In the genomic region with DNA sequence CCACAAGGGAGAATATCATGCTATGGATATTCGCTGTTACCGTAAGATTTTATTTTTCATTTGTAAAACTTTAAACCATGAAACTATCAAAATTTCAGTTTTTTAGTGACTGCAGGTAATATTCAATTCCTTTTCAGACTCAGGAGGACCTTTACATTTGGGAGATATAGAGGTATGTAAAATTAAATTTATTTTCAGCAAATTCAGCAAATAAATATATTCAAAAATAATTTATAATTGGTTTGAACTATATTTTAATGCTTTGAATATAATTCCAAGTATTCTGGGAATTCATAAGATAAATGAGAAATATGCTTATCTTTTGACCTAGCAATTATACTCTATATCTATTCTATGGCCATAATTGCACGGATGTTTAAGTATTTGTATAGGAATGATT, we compare ENCODE assay signal across 28 cellular contexts. TPM values are rescaled to one million over a fixed set of nuclear protein-coding genes. Genes with fewer than 3 reads are reported as not detected.
"Had no signal": no experiment of that assay in that cellular context is flagged by ENCODE, and none has a peak within 500 bp of the region (broad histone marks: within the 10 kb centered on the region; RNA-seq: fewer than 3 reads in every experiment).

No MANE protein-coding gene starts in this region.

- H3K4me1 ChIP-seq: colonic mucosa, esophagus squamous epithelium, heart right ventricle, left lung, lower lobe of right lung had no signal

- FAIRE-seq: endometrium had no signal

- DNase-seq: colonic mucosa; cortex of kidney; effector CD8-positive, alpha-beta T cell; effector memory CD8-positive, alpha-beta T cell; endodermal cell; erythroblast; esophagus squamous epithelium; foreskin fibroblast; foreskin melanocyte; glutamatergic neuron; head of caudate nucleus; heart right ventricle; hippocampal formation; islet precursor cell; left cardiac atrium; left lung; left ventricle myocardium superior; lower lobe of right lung; mesenchymal stem cell; mucosa of descending colon; naive B cell had no signal

- H3K9me3 ChIP-seq: colonic mucosa, esophagus squamous epithelium, heart right ventricle, left lung, lower lobe of right lung, mucosa of descending colon had no signal

- H3K36me3 ChIP-seq: colonic mucosa, left lung, lower lobe of right lung had no signal

- H3K27ac ChIP-seq: colonic mucosa, epithelial cell of prostate, esophagus squamous epithelium, heart right ventricle, left lung, lower lobe of right lung had no signal

- ATAC-seq: effector memory CD8-positive, alpha-beta T cell; esophagus mucosa; heart right ventricle; left cardiac atrium; left lung; left ventricle myocardium superior; lower lobe of right lung; mucosa of descending colon had no signal

- H3K27me3 ChIP-seq: colonic mucosa, esophagus squamous epithelium, heart right ventricle, left lung had no signal

- H3K4me3 ChIP-seq: colonic mucosa, esophagus squamous epithelium, heart right ventricle, left lung, lower lobe of right lung, mucosa of descending colon had no signal

RNA-seq across cellular contexts. Expression of a gene that starts 28.6 kb away (rescaled TPM):
- total RNA-seq: esophagus mucosa, esophagus squamous epithelium, glomerular endothelial cell, heart right ventricle, kidney epithelial cell, left ventricle myocardium superior, lower lobe of right lung, lung microvascular endothelial cell had no signal

RNA-seq across cellular contexts. Expression of a gene that starts 34.3 kb away (rescaled TPM):
- total RNA-seq: esophagus mucosa, esophagus squamous epithelium, left ventricle myocardium superior, mesothelial cell of epicardium had no signal
